In the genomic region with DNA sequence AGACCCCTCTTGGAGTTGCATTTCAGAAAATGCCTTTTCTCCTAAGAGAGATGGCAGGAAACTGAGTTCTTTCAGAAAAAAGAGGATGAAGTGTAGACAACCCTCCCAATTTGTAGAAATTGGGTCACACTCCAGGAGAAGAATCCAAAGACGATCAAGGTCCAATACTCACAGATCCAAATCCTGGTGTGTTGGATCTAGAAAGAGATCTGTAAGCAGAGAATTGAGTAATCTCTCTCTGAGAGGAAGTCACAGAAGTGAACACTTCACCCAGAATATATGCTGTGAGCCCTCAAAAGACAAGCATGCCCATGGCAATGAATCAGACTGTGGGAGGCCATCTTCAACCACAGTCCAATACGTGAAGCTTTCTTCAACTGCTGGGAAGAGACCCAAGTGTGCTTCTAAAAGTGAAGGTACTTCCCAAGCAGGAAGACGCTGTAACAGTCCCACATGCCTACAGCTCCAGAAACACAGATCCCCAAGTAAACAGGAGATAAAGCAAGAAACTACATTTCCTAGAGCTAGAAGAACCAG, we compare ENCODE assay signal across 1 cellular context.
TF ChIP-seq lines count a peak whose summit lies in the region.

No MANE protein-coding gene starts in this region.

TF ChIP-seq in HepG2, 621 proteins besides CTCF, POLR2A, EP300 and RAD21:
- TF ChIP-seq, protein P1, sequence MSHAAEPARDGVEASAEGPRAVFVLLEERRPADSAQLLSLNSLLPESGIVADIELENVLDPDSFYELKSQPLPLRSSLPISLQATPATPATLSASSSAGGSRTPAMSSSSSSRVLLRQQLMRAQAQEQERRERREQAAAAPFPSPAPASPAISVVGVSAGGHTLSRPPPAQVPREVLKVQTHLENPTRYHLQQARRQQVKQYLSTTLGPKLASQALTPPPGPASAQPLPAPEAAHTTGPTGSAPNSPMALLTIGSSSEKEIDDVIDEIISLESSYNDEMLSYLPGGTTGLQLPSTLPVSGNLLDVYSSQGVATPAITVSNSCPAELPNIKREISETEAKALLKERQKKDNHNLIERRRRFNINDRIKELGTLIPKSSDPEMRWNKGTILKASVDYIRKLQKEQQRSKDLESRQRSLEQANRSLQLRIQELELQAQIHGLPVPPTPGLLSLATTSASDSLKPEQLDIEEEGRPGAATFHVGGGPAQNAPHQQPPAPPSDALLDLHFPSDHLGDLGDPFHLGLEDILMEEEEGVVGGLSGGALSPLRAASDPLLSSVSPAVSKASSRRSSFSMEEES (CRISPR knock-in tag; IDR thresholded peaks at IDR 0.05): no peak
- TF ChIP-seq PPARG (CRISPR knock-in tag; conservative IDR thresholded peaks at IDR 0.05) (no peak), ZNF615 (CRISPR knock-in tag; IDR thresholded peaks at IDR 0.05; ENCODE audit: borderline replicate concordance) (no peak), ZNF773 (CRISPR knock-in tag; IDR thresholded peaks at IDR 0.05; ENCODE audit: borderline replicate concordance) (no peak), GFI1 (CRISPR knock-in tag; IDR thresholded peaks at IDR 0.05; ENCODE audit: borderline replicate concordance) (no peak), STAG1 (CRISPR knock-in tag; IDR thresholded peaks at IDR 0.05) (no peak), CSRNP2 (CRISPR knock-in tag; conservative IDR thresholded peaks at IDR 0.05; ENCODE audit: low read depth) (no peak), ZNF224 (CRISPR knock-in tag; IDR thresholded peaks at IDR 0.05) (no peak), ZNF354B (CRISPR knock-in tag; IDR thresholded peaks at IDR 0.05) (no peak), ZNF674 (CRISPR knock-in tag; IDR thresholded peaks at IDR 0.05; ENCODE audit: low read depth) (no peak), ZFP41 (CRISPR knock-in tag; IDR thresholded peaks at IDR 0.05; ENCODE audit: borderline replicate concordance) (no peak), RORA (CRISPR knock-in tag; IDR thresholded peaks at IDR 0.05) (no peak), HNRNPH1 (optimal IDR thresholded peaks at IDR 0.05; ENCODE audit: low read depth, low read length) (no peak), DBP (CRISPR knock-in tag; IDR thresholded peaks at IDR 0.05; ENCODE audit: not compliant biosample characterization) (no peak), LRRFIP1 (CRISPR knock-in tag; conservative IDR thresholded peaks at IDR 0.05) (no peak)
- TF ChIP-seq, protein P2, sequence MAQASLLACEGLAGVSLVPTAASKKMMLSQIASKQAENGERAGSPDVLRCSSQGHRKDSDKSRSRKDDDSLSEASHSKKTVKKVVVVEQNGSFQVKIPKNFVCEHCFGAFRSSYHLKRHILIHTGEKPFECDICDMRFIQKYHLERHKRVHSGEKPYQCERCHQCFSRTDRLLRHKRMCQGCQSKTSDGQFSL (CRISPR knock-in tag; IDR thresholded peaks at IDR 0.05): no peak
- TF ChIP-seq, protein P3, sequence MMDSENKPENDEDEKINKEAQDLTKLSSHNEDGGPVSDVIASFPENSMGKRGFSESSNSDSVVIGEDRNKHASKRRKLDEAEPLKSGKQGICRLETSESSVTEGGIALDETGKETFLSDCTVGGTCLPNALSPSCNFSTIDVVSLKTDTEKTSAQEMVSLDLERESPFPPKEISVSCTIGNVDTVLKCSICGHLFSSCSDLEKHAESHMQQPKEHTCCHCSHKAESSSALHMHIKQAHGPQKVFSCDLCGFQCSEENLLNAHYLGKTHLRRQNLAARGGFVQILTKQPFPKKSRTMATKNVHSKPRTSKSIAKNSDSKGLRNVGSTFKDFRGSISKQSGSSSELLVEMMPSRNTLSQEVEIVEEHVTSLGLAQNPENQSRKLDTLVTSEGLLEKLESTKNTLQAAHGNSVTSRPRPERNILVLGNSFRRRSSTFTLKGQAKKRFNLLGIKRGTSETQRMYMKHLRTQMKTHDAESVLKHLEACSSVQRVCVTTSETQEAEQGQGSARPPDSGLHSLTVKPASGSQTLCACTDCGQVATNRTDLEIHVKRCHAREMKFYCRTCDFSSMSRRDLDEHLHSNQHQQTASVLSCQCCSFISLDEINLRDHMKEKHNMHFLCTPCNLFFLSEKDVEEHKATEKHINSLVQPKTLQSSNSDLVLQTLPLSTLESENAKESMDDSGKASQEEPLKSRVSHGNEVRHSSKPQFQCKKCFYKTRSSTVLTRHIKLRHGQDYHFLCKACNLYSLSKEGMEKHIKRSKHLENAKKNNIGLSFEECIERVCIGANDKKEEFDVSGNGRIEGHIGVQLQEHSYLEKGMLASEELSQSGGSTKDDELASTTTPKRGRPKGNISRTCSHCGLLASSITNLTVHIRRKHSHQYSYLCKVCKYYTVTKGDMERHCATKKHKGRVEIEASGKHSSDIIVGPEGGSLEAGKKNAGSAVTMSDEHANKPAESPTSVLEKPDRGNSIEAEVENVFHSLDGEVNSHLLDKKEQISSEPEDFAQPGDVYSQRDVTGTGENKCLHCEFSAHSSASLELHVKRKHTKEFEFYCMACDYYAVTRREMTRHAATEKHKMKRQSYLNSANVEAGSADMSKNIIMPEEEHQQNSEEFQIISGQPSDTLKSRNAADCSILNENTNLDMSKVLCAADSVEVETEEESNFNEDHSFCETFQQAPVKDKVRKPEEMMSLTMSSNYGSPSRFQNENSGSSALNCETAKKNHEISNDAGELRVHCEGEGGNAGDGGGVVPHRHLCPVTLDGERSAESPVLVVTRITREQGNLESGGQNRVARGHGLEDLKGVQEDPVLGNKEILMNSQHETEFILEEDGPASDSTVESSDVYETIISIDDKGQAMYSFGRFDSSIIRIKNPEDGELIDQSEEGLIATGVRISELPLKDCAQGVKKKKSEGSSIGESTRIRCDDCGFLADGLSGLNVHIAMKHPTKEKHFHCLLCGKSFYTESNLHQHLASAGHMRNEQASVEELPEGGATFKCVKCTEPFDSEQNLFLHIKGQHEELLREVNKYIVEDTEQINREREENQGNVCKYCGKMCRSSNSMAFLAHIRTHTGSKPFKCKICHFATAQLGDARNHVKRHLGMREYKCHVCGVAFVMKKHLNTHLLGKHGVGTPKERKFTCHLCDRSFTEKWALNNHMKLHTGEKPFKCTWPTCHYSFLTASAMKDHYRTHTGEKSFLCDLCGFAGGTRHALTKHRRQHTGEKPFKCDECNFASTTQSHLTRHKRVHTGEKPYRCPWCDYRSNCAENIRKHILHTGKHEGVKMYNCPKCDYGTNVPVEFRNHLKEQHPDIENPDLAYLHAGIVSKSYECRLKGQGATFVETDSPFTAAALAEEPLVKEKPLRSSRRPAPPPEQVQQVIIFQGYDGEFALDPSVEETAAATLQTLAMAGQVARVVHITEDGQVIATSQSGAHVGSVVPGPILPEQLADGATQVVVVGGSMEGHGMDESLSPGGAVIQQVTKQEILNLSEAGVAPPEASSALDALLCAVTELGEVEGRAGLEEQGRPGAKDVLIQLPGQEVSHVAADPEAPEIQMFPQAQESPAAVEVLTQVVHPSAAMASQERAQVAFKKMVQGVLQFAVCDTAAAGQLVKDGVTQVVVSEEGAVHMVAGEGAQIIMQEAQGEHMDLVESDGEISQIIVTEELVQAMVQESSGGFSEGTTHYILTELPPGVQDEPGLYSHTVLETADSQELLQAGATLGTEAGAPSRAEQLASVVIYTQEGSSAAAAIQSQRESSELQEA (CRISPR knock-in tag; IDR thresholded peaks at IDR 0.05; ENCODE audit: not compliant biosample characterization): no peak
- TF ChIP-seq, protein P4, sequence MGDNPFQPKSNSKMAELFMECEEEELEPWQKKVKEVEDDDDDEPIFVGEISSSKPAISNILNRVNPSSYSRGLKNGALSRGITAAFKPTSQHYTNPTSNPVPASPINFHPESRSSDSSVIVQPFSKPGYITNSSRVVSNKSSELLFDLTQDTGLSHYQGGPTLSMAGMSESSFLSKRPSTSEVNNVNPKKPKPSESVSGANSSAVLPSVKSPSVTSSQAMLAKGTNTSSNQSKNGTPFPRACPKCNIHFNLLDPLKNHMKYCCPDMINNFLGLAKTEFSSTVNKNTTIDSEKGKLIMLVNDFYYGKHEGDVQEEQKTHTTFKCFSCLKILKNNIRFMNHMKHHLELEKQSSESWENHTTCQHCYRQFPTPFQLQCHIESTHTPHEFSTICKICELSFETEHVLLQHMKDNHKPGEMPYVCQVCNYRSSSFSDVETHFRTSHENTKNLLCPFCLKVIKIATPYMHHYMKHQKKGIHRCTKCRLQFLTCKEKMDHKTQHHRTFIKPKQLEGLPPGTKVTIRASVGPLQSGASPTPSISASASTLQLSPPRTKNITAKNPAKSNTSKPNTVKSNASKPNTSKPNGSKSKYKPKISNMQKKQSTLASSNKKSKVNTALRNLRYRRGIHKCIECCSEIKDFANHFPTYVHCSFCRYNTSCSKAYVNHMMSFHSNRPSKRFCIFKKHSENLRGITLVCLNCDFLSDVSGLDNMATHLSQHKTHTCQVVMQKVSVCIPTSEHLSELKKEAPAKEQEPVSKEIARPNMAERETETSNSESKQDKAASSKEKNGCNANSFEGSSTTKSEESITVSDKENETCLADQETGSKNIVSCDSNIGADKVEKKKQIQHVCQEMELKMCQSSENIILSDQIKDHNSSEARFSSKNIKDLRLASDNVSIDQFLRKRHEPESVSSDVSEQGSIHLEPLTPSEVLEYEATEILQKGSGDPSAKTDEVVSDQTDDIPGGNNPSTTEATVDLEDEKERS (CRISPR knock-in tag; IDR thresholded peaks at IDR 0.05): no peak
